In the genomic region with DNA sequence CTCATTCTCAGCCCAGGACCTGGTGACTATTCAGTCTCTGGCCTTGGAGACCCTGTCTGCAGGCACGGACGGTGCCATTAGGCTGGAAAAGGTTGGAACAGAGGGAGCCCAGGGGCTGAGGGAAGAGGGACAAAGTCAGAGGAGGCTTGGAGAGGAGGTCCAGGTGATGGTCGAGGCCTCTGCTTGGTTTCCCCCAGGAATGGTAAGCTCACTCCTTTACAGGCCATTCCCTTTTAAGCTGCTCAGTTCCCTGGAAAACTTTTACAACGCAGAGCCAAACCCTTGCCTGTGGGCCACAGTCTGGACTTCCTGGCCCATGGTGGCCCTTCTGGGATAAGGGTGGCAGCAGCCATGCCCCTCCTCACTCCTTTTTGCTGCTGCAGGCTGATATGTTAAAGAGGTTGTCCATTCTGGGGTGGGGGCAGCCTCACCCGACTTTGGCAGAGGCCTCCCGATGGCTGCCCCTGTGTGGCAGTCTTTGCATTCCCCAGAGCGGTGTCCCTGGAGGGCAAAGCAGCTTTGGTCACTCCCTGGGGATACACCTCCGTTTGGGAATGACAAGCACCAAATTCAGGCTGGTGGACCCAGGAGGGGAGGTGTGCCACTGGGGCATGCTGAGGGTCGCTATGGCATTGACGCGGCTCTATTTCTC, we compare ENCODE assay signal across 23 cellular contexts. TPM values are rescaled to one million over a fixed set of nuclear protein-coding genes. Genes with fewer than 3 reads are reported as not detected.
DNase-seq lines count a peak whose midpoint lies in the region; ATAC-seq, FAIRE-seq and TF ChIP-seq lines count a peak whose summit lies in the region.
"Had no signal": no experiment of that assay in that cellular context is flagged by ENCODE, and none has a peak within 500 bp of the region (broad histone marks: within the 10 kb centered on the region; RNA-seq: fewer than 3 reads in every experiment).

No MANE protein-coding gene starts in this region.

- no peak for ATAC-seq in activated CD8-positive, alpha-beta memory T cell treated with anti-CD3 and anti-CD28 coated beads, Interleukin-2, amount 10 ng/mL, durations not matched to agents 7 days and 5 days
- ATAC-seq in upper lobe of right lung, result no peak

- H3K27ac ChIP-seq in osteoblast (ENCODE audit: low read depth, low read length) (no peak overlapping the region), upper lobe of right lung (no peak overlapping the region)
- H3K27ac ChIP-seq: BLaER1, PC-9, SK-N-MC had no signal

- H3K9me3 Mint-ChIP-seq in activated CD8-positive, alpha-beta memory T cell treated with anti-CD3 and anti-CD28 coated beads, Interleukin-2, amount 10 ng/mL, durations not matched to agents 7 days and 5 days (ENCODE audit: low read depth), result no peaks in the 10 kb centered on the region
- H3K9me3 Mint-ChIP-seq: CD4-positive, alpha-beta T cell had no signal

- no peaks in the 10 kb centered on the region for H3K79me2 ChIP-seq in osteoblast (ENCODE audit: insufficient read depth, low read length)

- no peak for TF ChIP-seq CTCF in osteoblast (IDR thresholded peaks at IDR 0.05; ENCODE audit: extremely low read depth, low read depth, low read length)
- no peak for TF ChIP-seq CTCF in upper lobe of right lung (IDR thresholded peaks at IDR 0.05)

- no peaks in the 10 kb centered on the region for H3K4me1 ChIP-seq in osteoblast (ENCODE audit: insufficient read depth, low read length)
- H3K4me1 ChIP-seq in upper lobe of right lung, result no peaks in the 10 kb centered on the region
- H3K4me1 ChIP-seq: BLaER1, Caco-2 had no signal

- H3K4me3 Mint-ChIP-seq in activated CD8-positive, alpha-beta memory T cell treated with anti-CD3 and anti-CD28 coated beads, Interleukin-2, amount 10 ng/mL, durations not matched to agents 7 days and 5 days, result no peak overlapping the region
- H3K4me3 Mint-ChIP-seq: CD4-positive, alpha-beta T cell had no signal

- no peak overlapping the region for H2AFZ ChIP-seq in osteoblast (ENCODE audit: low read length)
- H2AFZ ChIP-seq: PC-9 had no signal

- H3K27me3 ChIP-seq in osteoblast (ENCODE audit: insufficient read depth, low read length) (no peaks in the 10 kb centered on the region), upper lobe of right lung (no peaks in the 10 kb centered on the region)
- H3K27me3 ChIP-seq: BLaER1 had no signal

- no peak overlapping the region for H3K27ac Mint-ChIP-seq in activated CD8-positive, alpha-beta memory T cell treated with anti-CD3 and anti-CD28 coated beads, Interleukin-2, amount 10 ng/mL, durations not matched to agents 7 days and 5 days
- H3K27ac Mint-ChIP-seq: CD4-positive, alpha-beta T cell had no signal

- intact Hi-C loops in upper lobe of right lung (cut with DNase I), result no loop called here

- CTCF ChIA-PET in activated CD8-positive, alpha-beta memory T cell treated with anti-CD3 and anti-CD28 coated beads, Interleukin-2, amount 10 ng/mL, durations not matched to agents 7 days and 5 days (lab: Charles Lee), result no interaction called here

- H3K9me3 ChIP-seq in osteoblast (ENCODE audit: low read depth, low read length), result no peaks in the 10 kb centered on the region
- H3K9me3 ChIP-seq in upper lobe of right lung, result no peaks in the 10 kb centered on the region
- H3K9me3 ChIP-seq: BLaER1, Caco-2 had no signal

- peak; percentile 32 for DNase-seq in activated CD8-positive, alpha-beta memory T cell treated with anti-CD3 and anti-CD28 coated beads, Interleukin-2, amount 10 ng/mL, durations not matched to agents 7 days and 5 days
- DNase-seq in ecto neural progenitor cell (ENCODE audit: low spot score) (peak; percentile 38), osteoblast (ENCODE audit: insufficient read length, low spot score, missing footprints) (peak; percentile 73), upper lobe of right lung (peak; percentile 42), NCI-H446 treated with DMSO at 0.1 percent for 48 hours (lab: John Stamatoyannopoulos, UW) (no peak), HTR-8/SVneo (ENCODE audit: insufficient read length, low spot score) (no peak)
- no peak for DNase-seq in activated T-cell treated with anti-CD3 and anti-CD28 coated beads, Interleukin-2, amount 50 U/mL, for 1 hour
- DNase-seq: Caco-2; CD4-positive, alpha-beta T cell; DMS 273 treated with DMSO at 0.1 percent for 48 hours; DMS79 treated with DMSO at 0.1 percent for 48 hours; H7; Kasumi-1; NCI-H1417; NCI-H187; NCI-H510A treated with DMSO at 0.1 percent for 48 hours; NCI-H748 treated with DMSO at 0.1 percent for 48 hours; PC-9; RPMI8226; SHP77 treated with DMSO at 0.1 percent for 48 hours had no signal

- FAIRE-seq in HTR-8/SVneo (lab: Jason Lieb, UNC), result no peak

- no peak overlapping the region for H3K4me2 ChIP-seq in osteoblast (ENCODE audit: insufficient read depth, low read length)
- H3K4me2 ChIP-seq: BLaER1, PC-9 had no signal

- H3K36me3 Mint-ChIP-seq in activated CD8-positive, alpha-beta memory T cell treated with anti-CD3 and anti-CD28 coated beads, Interleukin-2, amount 10 ng/mL, durations not matched to agents 7 days and 5 days, result no peaks in the 10 kb centered on the region

- H3K27me3 Mint-ChIP-seq in activated CD8-positive, alpha-beta memory T cell treated with anti-CD3 and anti-CD28 coated beads, Interleukin-2, amount 10 ng/mL, durations not matched to agents 7 days and 5 days, result peaks cover 10% of the 10 kb centered on the region

- no peak overlapping the region for H3K4me3 ChIP-seq in osteoblast (ENCODE audit: insufficient read depth, low read length)
- no peak overlapping the region for H3K4me3 ChIP-seq in upper lobe of right lung
- H3K4me3 ChIP-seq: BLaER1, PC-9, SK-N-MC had no signal

- no peaks in the 10 kb centered on the region for H4K20me1 ChIP-seq in osteoblast (ENCODE audit: insufficient read depth, low read length)
- H4K20me1 ChIP-seq: BLaER1 had no signal

- no peaks in the 10 kb centered on the region for H3K36me3 ChIP-seq in osteoblast (ENCODE audit: insufficient read depth, low read length)
- H3K36me3 ChIP-seq in upper lobe of right lung, result no peaks in the 10 kb centered on the region
- H3K36me3 ChIP-seq: BLaER1 had no signal

- H3K4me1 Mint-ChIP-seq in activated CD8-positive, alpha-beta memory T cell treated with anti-CD3 and anti-CD28 coated beads, Interleukin-2, amount 10 ng/mL, durations not matched to agents 7 days and 5 days, result no peaks in the 10 kb centered on the region

RNA-seq across cellular contexts. Expression of gene RFPL3, which starts 34.0 kb away (rescaled TPM):
- not detected for total RNA-seq in activated CD8-positive, alpha-beta memory T cell treated with anti-CD3 and anti-CD28 coated beads, Interleukin-2, amount 10 ng/mL, durations not matched to agents 7 days and 5 days
- total RNA-seq in osteoblast (not detected in 2 replicates), upper lobe of right lung (not detected)
- total RNA-seq: Caco-2; CD4-positive, alpha-beta T cell; H7; MCF 10A; PC-9 had no signal

Comparison
In these comparisons a context has a peak if more than half of its experiments do, and no peak if none do; other contexts are left out.
1. DNase-seq: peak in activated CD8-positive, alpha-beta memory T cell treated with anti-CD3 and anti-CD28 coated beads, Interleukin-2, amount 10 ng/mL, durations not matched to agents 7 days and 5 days (single experiment), ecto neural progenitor cell (single experiment), osteoblast (single experiment) and upper lobe of right lung (single experiment); none in activated T-cell treated with anti-CD3 and anti-CD28 coated beads, Interleukin-2, amount 50 U/mL, for 1 hour (single experiment), NCI-H446 treated with DMSO at 0.1 percent for 48 hours (single experiment) and HTR-8/SVneo (single experiment).